In genomic region chr3:185067173-185067572, GRCh38 we compare ENCODE assay signal across 30 cellular contexts.
"Had no signal": no experiment of that assay in that cellular context is flagged by ENCODE, and none has a peak within 500 bp of the region (broad histone marks: within the 10 kb centered on the region; RNA-seq: fewer than 3 reads in every experiment).

No MANE protein-coding gene starts in this region.

- H3K27ac ChIP-seq: adrenal gland, body of pancreas, epithelial cell of prostate, foreskin keratinocyte, gastrocnemius medialis, heart left ventricle, hepatocyte had no signal

- H3K36me3 ChIP-seq: adrenal gland, gastrocnemius medialis, heart left ventricle had no signal

- ATAC-seq: activated CD4-positive, alpha-beta T cell treated with anti-CD3 and anti-CD28 coated beads for 36 hours; activated naive CD8-positive, alpha-beta T cell treated with anti-CD3 and anti-CD28 coated beads, Interleukin-2, amount 50 U/mL, for 24 hours; activated T-cell treated with anti-CD3 and anti-CD28 coated beads, Interleukin-2, amount 50 U/mL, for 4 hours; activated T-helper 17 cell treated with anti-CD3 and anti-CD28 coated beads, Interleukin-2, amount 50 U/mL, for 72 hours; body of pancreas; effector memory CD8-positive, alpha-beta T cell; foreskin keratinocyte; gastrocnemius medialis; heart left ventricle had no signal

- DNase-seq: activated CD4-positive, alpha-beta memory T cell treated with anti-CD3 and anti-CD28 coated beads for 36 hours; activated CD4-positive, alpha-beta T cell treated with anti-CD3 and anti-CD28 coated beads for 36 hours; activated CD4-positive, alpha-beta T cell treated with anti-CD3 and anti-CD28 coated beads, Interleukin-2, amount 10 ng/mL, durations not matched to agents 24 days and 14 days; activated CD4-positive, CD25-positive, alpha-beta regulatory T cell; activated CD4-positive, CD25-positive, alpha-beta regulatory T cell treated with anti-CD3 and anti-CD28 coated beads, Interleukin-2, amount 50 U/mL, for 72 hours; activated CD8-positive, alpha-beta memory T cell treated with anti-CD3 and anti-CD28 coated beads for 24 hours; activated effector memory CD4-positive, alpha-beta T cell treated with Interleukin-2 at 50 U/mL for 16 hours; activated gamma-delta T cell treated with Interleukin-2 at 50 U/mL for 16 hours; activated naive CD4-positive, alpha-beta T cell treated with anti-CD3 and anti-CD28 coated beads for 36 hours; activated naive CD8-positive, alpha-beta T cell treated with anti-CD3 and anti-CD28 coated beads for 36 hours; activated naive CD8-positive, alpha-beta T cell treated with anti-CD3 and anti-CD28 coated beads, Interleukin-2, amount 50 U/mL, for 24 hours; activated T-cell treated with anti-CD3 and anti-CD28 coated beads, Interleukin-2, amount 50 U/mL, for 4 hours; adrenal gland; amygdala; aorta; body of pancreas; caudate nucleus; cortex of kidney; dermis blood vessel endothelial cell; effector CD4-positive, alpha-beta T cell; effector memory CD8-positive, alpha-beta T cell; foreskin keratinocyte; gastrocnemius medialis; glutamatergic neuron; heart left ventricle; T-helper 2 cell had no signal

- H3K27me3 ChIP-seq: adrenal gland, body of pancreas, foreskin keratinocyte, gastrocnemius medialis, heart left ventricle, hepatocyte had no signal

- H3K4me2 ChIP-seq: hepatocyte had no signal

- FAIRE-seq: colon had no signal

- H3K4me3 ChIP-seq: adrenal gland, body of pancreas, gastrocnemius medialis, heart left ventricle, hepatocyte had no signal

- H3K79me2 ChIP-seq: hepatocyte had no signal

- H3K4me1 ChIP-seq: adrenal gland, body of pancreas, foreskin keratinocyte, gastrocnemius medialis had no signal

- H2AFZ ChIP-seq: hepatocyte had no signal

- H3K9me3 ChIP-seq: adrenal gland, body of pancreas, gastrocnemius medialis, heart left ventricle had no signal
